In the genomic region with DNA sequence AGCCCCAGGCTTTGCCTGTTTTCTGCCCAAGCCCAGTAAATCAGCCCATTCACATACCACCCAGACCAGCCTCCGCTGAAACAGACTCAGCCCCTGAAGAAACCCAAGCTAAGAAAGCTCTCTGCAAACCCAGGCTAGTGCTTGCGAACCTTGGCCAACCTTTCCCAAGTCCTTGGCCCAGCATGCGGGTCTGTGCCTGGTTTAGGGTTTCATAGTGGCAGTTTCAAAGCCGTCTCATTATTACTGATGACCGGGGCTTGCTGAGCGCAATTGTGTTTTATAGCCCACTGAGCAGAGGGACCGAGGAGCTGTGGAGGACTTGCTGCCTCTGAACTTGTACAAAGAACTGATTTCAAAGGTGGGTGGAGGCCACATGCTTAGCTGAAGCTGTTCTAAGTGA, we compare ENCODE assay signal across 36 cellular contexts.
"Had no signal": no experiment of that assay in that cellular context is flagged by ENCODE, and none has a peak within 500 bp of the region (broad histone marks: within the 10 kb centered on the region; RNA-seq: fewer than 3 reads in every experiment).

No MANE protein-coding gene starts in this region.

- H3K27me3 ChIP-seq: ascending aorta, cardiac muscle cell had no signal

- H3K4me1 ChIP-seq: ascending aorta had no signal

- H3K27ac ChIP-seq: ascending aorta, cardiac muscle cell, VCaP had no signal

- H3K4me1 Mint-ChIP-seq: activated CD4-positive, alpha-beta T cell treated with anti-CD3 and anti-CD28 coated beads, Interleukin-2, amount 10 ng/mL, durations not matched to agents 24 days and 14 days; activated naive CD4-positive, alpha-beta T cell treated with anti-CD3 and anti-CD28 coated beads, Interleukin-2, amount 10 ng/mL, durations not matched to agents 7 days and 5 days; activated naive CD4-positive, alpha-beta T cell treated with anti-CD3 and anti-CD28 coated beads, Interleukin-2, amount 50 U/mL, for 24 hours; activated naive CD8-positive, alpha-beta T cell treated with anti-CD3 and anti-CD28 coated beads, Interleukin-2, amount 10 ng/mL, durations not matched to agents 7 days and 5 days; activated naive CD8-positive, alpha-beta T cell treated with anti-CD3 and anti-CD28 coated beads, Interleukin-2, amount 50 U/mL, for 24 hours; activated T-helper 17 cell treated with anti-CD3 and anti-CD28 coated beads, Interleukin-2, amount 50 U/mL, for 72 hours; central memory CD8-positive, alpha-beta T cell had no signal

- H3K36me3 ChIP-seq: ascending aorta, cardiac muscle cell had no signal

- H3K36me3 Mint-ChIP-seq: activated CD4-positive, alpha-beta memory T cell treated with anti-CD3 and anti-CD28 coated beads for 36 hours; activated naive CD4-positive, alpha-beta T cell treated with anti-CD3 and anti-CD28 coated beads, Interleukin-2, amount 10 ng/mL, durations not matched to agents 7 days and 5 days; activated naive CD4-positive, alpha-beta T cell treated with anti-CD3 and anti-CD28 coated beads, Interleukin-2, amount 50 U/mL, for 24 hours; activated naive CD8-positive, alpha-beta T cell; activated naive CD8-positive, alpha-beta T cell treated with anti-CD3 and anti-CD28 coated beads, Interleukin-2, amount 10 ng/mL, durations not matched to agents 7 days and 5 days; brain had no signal

- H3K9me3 Mint-ChIP-seq: activated B cell treated with CpG ODN at 0.5 μM for 24 hours; activated CD4-positive, alpha-beta T cell treated with anti-CD3 and anti-CD28 coated beads, Interleukin-2, amount 10 ng/mL, durations not matched to agents 24 days and 14 days; activated naive CD4-positive, alpha-beta T cell treated with anti-CD3 and anti-CD28 coated beads, Interleukin-2, amount 50 U/mL, for 24 hours; activated naive CD8-positive, alpha-beta T cell treated with anti-CD3 and anti-CD28 coated beads, Interleukin-2, amount 50 U/mL, for 24 hours had no signal

- H3K9me3 ChIP-seq: ascending aorta had no signal

- H3K27me3 Mint-ChIP-seq: activated B cell treated with CpG ODN at 0.5 μM for 24 hours; activated CD4-positive, alpha-beta memory T cell treated with anti-CD3 and anti-CD28 coated beads for 36 hours; activated CD4-positive, alpha-beta T cell treated with anti-CD3 and anti-CD28 coated beads, Interleukin-2, amount 10 ng/mL, durations not matched to agents 24 days and 14 days; activated CD8-positive, alpha-beta T cell treated with anti-CD3 and anti-CD28 coated beads for 36 hours; activated naive CD4-positive, alpha-beta T cell treated with anti-CD3 and anti-CD28 coated beads, Interleukin-2, amount 10 ng/mL, durations not matched to agents 7 days and 5 days; activated naive CD4-positive, alpha-beta T cell treated with anti-CD3 and anti-CD28 coated beads, Interleukin-2, amount 50 U/mL, for 24 hours; activated naive CD8-positive, alpha-beta T cell; activated naive CD8-positive, alpha-beta T cell treated with anti-CD3 and anti-CD28 coated beads, Interleukin-2, amount 10 ng/mL, durations not matched to agents 7 days and 5 days; activated naive CD8-positive, alpha-beta T cell treated with anti-CD3 and anti-CD28 coated beads, Interleukin-2, amount 50 U/mL, for 24 hours; activated T-helper 17 cell treated with anti-CD3 and anti-CD28 coated beads, Interleukin-2, amount 50 U/mL, for 72 hours; central memory CD8-positive, alpha-beta T cell had no signal

- DNase-seq: activated B cell treated with CpG ODN at 0.5 μM for 24 hours; activated CD4-positive, alpha-beta memory T cell treated with anti-CD3 and anti-CD28 coated beads for 36 hours; activated CD4-positive, alpha-beta T cell treated with anti-CD3 and anti-CD28 coated beads for 4 hours; activated CD4-positive, alpha-beta T cell treated with anti-CD3 and anti-CD28 coated beads, Interleukin-2, amount 10 ng/mL, durations not matched to agents 24 days and 14 days; activated CD4-positive, alpha-beta T cell treated with anti-CD3 and anti-CD28 coated beads, Interleukin-2, amount 50 U/mL, for 1 hour; activated CD4-positive, alpha-beta T cell treated with anti-CD3 and anti-CD28 coated beads, Interleukin-2, amount 50 U/mL, for 4 hours; activated CD4-positive, CD25-positive, alpha-beta regulatory T cell treated with anti-CD3 and anti-CD28 coated beads, Interleukin-2, amount 50 U/mL, for 72 hours; activated CD8-positive, alpha-beta memory T cell treated with anti-CD3 and anti-CD28 coated beads, Interleukin-2, amount 50 U/mL, for 4 hours; activated CD8-positive, alpha-beta T cell treated with anti-CD3 and anti-CD28 coated beads for 36 hours; activated effector memory CD4-positive, alpha-beta T cell treated with anti-CD3 and anti-CD28 coated beads, Interleukin-2, amount 50 U/mL, for 16 hours; activated naive CD4-positive, alpha-beta T cell treated with anti-CD3 and anti-CD28 coated beads, Interleukin-2, amount 10 ng/mL, durations not matched to agents 7 days and 5 days; activated naive CD4-positive, alpha-beta T cell treated with Interleukin-2 at 50 U/mL for 16 hours; activated naive CD8-positive, alpha-beta T cell treated with anti-CD3 and anti-CD28 coated beads, Interleukin-2, amount 10 ng/mL, durations not matched to agents 7 days and 5 days; activated naive CD8-positive, alpha-beta T cell treated with anti-CD3 and anti-CD28 coated beads, Interleukin-2, amount 50 U/mL, for 24 hours; activated T-cell treated with anti-CD3 and anti-CD28 coated beads for 4 hours; activated T-cell treated with anti-CD3 and anti-CD28 coated beads, Interleukin-2, amount 50 U/mL, for 1 hour; activated T-cell treated with anti-CD3 and anti-CD28 coated beads, Interleukin-2, amount 50 U/mL, for 4 hours; activated T-cell treated with anti-CD3 and anti-CD28 coated beads, Interleukin-2, amount 50 U/mL, for 72 hours; amygdala; anterior cingulate cortex; caudate nucleus; SW 1271; T-helper 1 cell; T-helper 2 cell; T-helper 9 cell had no signal

- H3K4me3 Mint-ChIP-seq: activated B cell treated with CpG ODN at 0.5 μM for 24 hours; activated CD4-positive, alpha-beta memory T cell treated with anti-CD3 and anti-CD28 coated beads for 36 hours; activated CD4-positive, alpha-beta T cell treated with anti-CD3 and anti-CD28 coated beads, Interleukin-2, amount 10 ng/mL, durations not matched to agents 24 days and 14 days; activated CD8-positive, alpha-beta T cell treated with anti-CD3 and anti-CD28 coated beads for 36 hours; activated naive CD4-positive, alpha-beta T cell treated with anti-CD3 and anti-CD28 coated beads, Interleukin-2, amount 10 ng/mL, durations not matched to agents 7 days and 5 days; activated naive CD4-positive, alpha-beta T cell treated with anti-CD3 and anti-CD28 coated beads, Interleukin-2, amount 50 U/mL, for 24 hours; activated naive CD8-positive, alpha-beta T cell; activated naive CD8-positive, alpha-beta T cell treated with anti-CD3 and anti-CD28 coated beads, Interleukin-2, amount 10 ng/mL, durations not matched to agents 7 days and 5 days; activated naive CD8-positive, alpha-beta T cell treated with anti-CD3 and anti-CD28 coated beads, Interleukin-2, amount 50 U/mL, for 24 hours; activated T-cell treated with anti-CD3 and anti-CD28 coated beads, Interleukin-2, amount 50 U/mL, for 4 hours; activated T-cell treated with anti-CD3 and anti-CD28 coated beads, Interleukin-2, amount 50 U/mL, for 72 hours; activated T-helper 1 cell treated with anti-CD3 and anti-CD28 coated beads, Interleukin-12 subunit alpha, Interleukin-12 subunit beta, Interleukin-2, Interleukin-4 antibody, amounts not matched to agents 30 ng/mL and 10 ng/mL and 1 ng/mL, durations not matched to agents 14 hours and 24 hours and 36 hours; activated T-helper 17 cell treated with anti-CD3 and anti-CD28 coated beads, Interleukin-2, amount 50 U/mL, for 72 hours; brain; central memory CD8-positive, alpha-beta T cell; T-helper 1 cell treated with Interleukin-12 subunit alpha and Interleukin-12 subunit beta and Interleukin-4 antibody, amounts not matched to agents 30 μg/mL and 1 μg/mL, for 36 hours; T-helper 2 cell treated with Interferon-gamma antibody and Interleukin-4, amounts not matched to agents 5 μg/mL and 100 μg/mL, for 36 hours had no signal

- H3K4me3 ChIP-seq: ascending aorta, cardiac muscle cell had no signal

- H3K27ac Mint-ChIP-seq: activated B cell treated with CpG ODN at 0.5 μM for 24 hours; activated CD4-positive, alpha-beta memory T cell treated with anti-CD3 and anti-CD28 coated beads for 36 hours; activated CD4-positive, alpha-beta T cell treated with anti-CD3 and anti-CD28 coated beads, Interleukin-2, amount 10 ng/mL, durations not matched to agents 24 days and 14 days; activated CD8-positive, alpha-beta T cell treated with anti-CD3 and anti-CD28 coated beads for 36 hours; activated naive CD4-positive, alpha-beta T cell treated with anti-CD3 and anti-CD28 coated beads, Interleukin-2, amount 10 ng/mL, durations not matched to agents 7 days and 5 days; activated naive CD4-positive, alpha-beta T cell treated with anti-CD3 and anti-CD28 coated beads, Interleukin-2, amount 50 U/mL, for 24 hours; activated naive CD8-positive, alpha-beta T cell; activated naive CD8-positive, alpha-beta T cell treated with anti-CD3 and anti-CD28 coated beads, Interleukin-2, amount 10 ng/mL, durations not matched to agents 7 days and 5 days; activated naive CD8-positive, alpha-beta T cell treated with anti-CD3 and anti-CD28 coated beads, Interleukin-2, amount 50 U/mL, for 24 hours; activated T-cell treated with anti-CD3 and anti-CD28 coated beads, Interleukin-2, amount 50 U/mL, for 72 hours; activated T-helper 1 cell treated with anti-CD3 and anti-CD28 coated beads, Interleukin-12 subunit alpha, Interleukin-12 subunit beta, Interleukin-2, Interleukin-4 antibody, amounts not matched to agents 30 ng/mL and 10 ng/mL and 1 ng/mL, durations not matched to agents 14 hours and 24 hours and 36 hours; activated T-helper 17 cell treated with anti-CD3 and anti-CD28 coated beads, Interleukin-2, amount 50 U/mL, for 72 hours; brain; T-helper 1 cell treated with Interleukin-12 subunit alpha and Interleukin-12 subunit beta and Interleukin-4 antibody, amounts not matched to agents 30 μg/mL and 1 μg/mL, for 36 hours; T-helper 2 cell treated with Interferon-gamma antibody and Interleukin-4, amounts not matched to agents 5 μg/mL and 100 μg/mL, for 36 hours had no signal
